Comparison of ENCODE assay signal across 8 cellular contexts in the genomic region with DNA sequence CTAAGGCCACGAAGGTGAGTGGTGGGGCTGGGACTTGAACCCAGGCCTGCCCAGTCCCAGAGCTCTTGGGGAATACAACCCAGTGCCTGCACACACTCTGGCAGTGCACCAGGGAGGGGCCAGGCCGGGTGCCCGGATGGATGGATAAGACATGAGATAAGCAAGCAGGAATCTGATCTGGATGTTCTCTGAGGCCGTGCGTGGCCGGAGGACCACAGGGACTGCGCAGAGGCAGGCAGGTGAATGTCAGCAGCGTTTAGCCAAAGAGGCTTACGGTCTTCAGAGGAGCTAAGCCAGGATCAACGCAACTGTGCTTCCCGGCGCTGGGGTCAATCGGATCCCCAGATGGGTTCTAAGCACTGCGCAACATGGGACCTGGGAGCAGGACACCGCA. TPM values are rescaled to one million over a fixed set of nuclear protein-coding genes. Genes with fewer than 3 reads are reported as not detected.
DNase-seq lines count a peak whose midpoint lies in the region; ATAC-seq and TF ChIP-seq lines count a peak whose summit lies in the region.

No MANE protein-coding gene starts in this region.

- H3K9me2 ChIP-seq in Karpas-422 (replicated peaks; ENCODE audit: insufficient read depth, low read length) = no peaks in the 10 kb centered on the region

- ATAC-seq in GM19351 (IDR thresholded peaks at IDR 0.05; ENCODE audit: unreplicated experiment) = no peak
- ATAC-seq in GM21390 (IDR thresholded peaks at IDR 0.05; ENCODE audit: unreplicated experiment) = no peak
- no peak for ATAC-seq in HG02798 (IDR thresholded peaks at IDR 0.05; ENCODE audit: poor library complexity, unreplicated experiment)

- H3K9ac ChIP-seq in Karpas-422 (ENCODE audit: low read length) = peak overlapping the region; percentile 89

- peaks cover 60% of the 10 kb centered on the region for H3K79me2 ChIP-seq in Karpas-422 (ENCODE audit: low read length)

- H3K9me3 ChIP-seq in Karpas-422 (ENCODE audit: low read length) = no peaks in the 10 kb centered on the region
- no peaks in the 10 kb centered on the region for H3K9me3 ChIP-seq in mononuclear cell (ENCODE audit: low read depth, low read length)

- POLR2A ChIA-PET in BJ (lab: Charles Lee) = no interaction called here

- TF ChIP-seq CTCF in BJ (IDR thresholded peaks at IDR 0.05; ENCODE audit: insufficient read depth, low read depth, low read length) (no peak), cardiac fibroblast (IDR thresholded peaks at IDR 0.05; ENCODE audit: low read depth, low read length) (no peak)

- peak overlapping the region; percentile 83 for H3K4me2 ChIP-seq in Karpas-422 (ENCODE audit: low read depth, low read length, poor library complexity, severe bottlenecking)

- peaks cover 46% of the 10 kb centered on the region for H4K20me1 ChIP-seq in Karpas-422 (ENCODE audit: insufficient read depth, low read depth, low read length)

- H3K4me1 ChIP-seq in Karpas-422 (ENCODE audit: low read length) (peaks cover 23% of the 10 kb centered on the region), mononuclear cell (ENCODE audit: insufficient read depth, low read length) (peaks cover 47% of the 10 kb centered on the region)

- H2AFZ ChIP-seq in Karpas-422 (ENCODE audit: low read length) = no peak overlapping the region

- CTCF ChIA-PET in BJ (lab: Yijun Ruan, JAX) = interaction anchor here (0.6 to 1.9 kb wide), 2 partner anchors 39 to 52 kb away, joined by 3 to 5 read pairs; no protein-coding TSS in a partner anchor

- H3K36me3 ChIP-seq in BJ (ENCODE audit: control insufficient read depth, insufficient read depth, low read length) (peaks cover 4% of the 10 kb centered on the region; the same call in 1 of the 2 replicates), Karpas-422 (ENCODE audit: insufficient read depth, low read length) (no peaks in the 10 kb centered on the region)

- H3K27ac ChIP-seq in Karpas-422 (ENCODE audit: low read length) = peak overlapping the region; percentile 85

- H3K4me3 ChIP-seq in BJ (ENCODE audit: low read depth, low read length) (peak overlapping the region; percentile 86), Karpas-422 (ENCODE audit: low read length) (peak overlapping the region; percentile 73), cardiac fibroblast (replicated peaks in 1 of 2; ENCODE audit: low read depth in 2 of 2, low read length in 2 of 2) (peak overlapping the region; percentile 76 to 83), mononuclear cell (ENCODE audit: low read length) (peak overlapping the region; percentile 52)

- H3K27me3 ChIP-seq in BJ (ENCODE audit: control insufficient read depth, insufficient read depth, low read length) (no peaks in the 10 kb centered on the region), Karpas-422 (ENCODE audit: low read length) (no peaks in the 10 kb centered on the region), mononuclear cell (ENCODE audit: insufficient read depth, low read length) (no peaks in the 10 kb centered on the region)

- DNase-seq in BJ (ENCODE audit: low read depth) (no peak), Karpas-422 (no peak), cardiac fibroblast (ENCODE audit: low read depth in 2 of 2) (peak in 1 of 2 donors; percentile 51), GM19240 (ENCODE audit: insufficient read length, low spot score) (no peak)

RNA-seq across cellular contexts. Expression of a gene that starts 1.5 kb away (rescaled TPM):
- 7.2 and 9.8 TPM in 2 replicates for polyA plus RNA-seq in BJ (2011; rRNA removed)
- 2.7 and 4.4 TPM in 2 replicates for polyA minus RNA-seq in BJ (2011; rRNA and poly(A)+ RNA removed)
- 26.2 and 103 TPM in 2 replicates for total RNA-seq in Karpas-422 (2014; rRNA removed; shearing (Covaris generic); ENCODE audit: low replicate concordance)
- total RNA-seq in mononuclear cell = 25.0 TPM

RNA-seq across cellular contexts. Expression of a gene that starts 21.5 kb away (rescaled TPM):
- 10.2 and 11.5 TPM in 2 replicates for polyA plus RNA-seq in BJ (2011; rRNA removed)
- polyA minus RNA-seq in BJ (2011; rRNA and poly(A)+ RNA removed) = 7.5 and 8.1 TPM in 2 replicates
- total RNA-seq in Karpas-422 (2014; rRNA removed; shearing (Covaris generic); ENCODE audit: low replicate concordance) = 12.5 and 54.0 TPM in 2 replicates
- 4.1 TPM for total RNA-seq in mononuclear cell

RNA-seq across cellular contexts. Expression of a gene that starts 56.2 kb away (rescaled TPM):
- polyA plus RNA-seq in BJ (2011; rRNA removed) = not detected in 2 replicates
- not detected in 2 replicates for polyA minus RNA-seq in BJ (2011; rRNA and poly(A)+ RNA removed)
- not detected in 2 replicates for total RNA-seq in Karpas-422 (2014; rRNA removed; shearing (Covaris generic); ENCODE audit: low replicate concordance)
- total RNA-seq in mononuclear cell = not detected
